8 cellular contexts compared by ENCODE assay signal in the genomic region with DNA sequence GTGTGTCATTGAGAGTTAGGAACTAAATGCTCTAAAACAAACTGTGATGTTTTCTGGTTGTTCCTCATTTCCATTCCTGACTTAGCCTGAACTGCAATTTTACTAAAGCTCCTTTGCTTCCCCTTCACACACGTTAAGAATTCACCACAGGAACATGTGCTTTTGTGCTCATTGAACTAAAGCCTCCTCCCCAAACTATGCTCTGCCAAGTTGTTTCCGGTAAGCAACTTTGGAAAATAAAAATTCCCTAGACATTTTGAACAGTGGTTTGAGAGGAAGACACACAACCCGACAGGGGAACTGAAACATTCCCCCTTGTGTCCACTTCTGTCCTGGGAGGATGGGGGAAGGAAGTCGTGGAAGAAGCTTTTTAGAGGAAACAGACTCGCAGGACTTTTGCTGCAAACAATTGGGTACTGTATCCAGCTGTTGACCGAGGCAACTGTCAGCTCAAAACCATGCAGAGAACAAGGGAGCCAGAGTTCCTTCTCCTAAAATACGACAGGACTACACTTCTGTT.
DNase-seq lines count a peak whose midpoint lies in the region; ATAC-seq, FAIRE-seq and TF ChIP-seq lines count a peak whose summit lies in the region.

No MANE protein-coding gene starts in this region.

- H3K9me3 Mint-ChIP-seq in neural progenitor cell: no peaks in the 10 kb centered on the region
- H3K9me3 Mint-ChIP-seq in CD4-positive, alpha-beta T cell: no peaks in the 10 kb centered on the region
- H3K9me3 Mint-ChIP-seq in naive thymus-derived CD8-positive, alpha-beta T cell: no peaks in the 10 kb centered on the region

- H2AFZ ChIP-seq in neural progenitor cell (replicated peaks): no peak overlapping the region

- peaks cover 58% of the 10 kb centered on the region for H3K79me2 ChIP-seq in neural progenitor cell (ENCODE audit: low read depth)

- intact Hi-C loops in Panc1 (cut with micrococcal nuclease; ENCODE audit: unreplicated experiment): no loop called here
- intact Hi-C loops in esophagus squamous epithelium (cut with DNase I): no loop called here
- intact Hi-C loops in CD4-positive, alpha-beta T cell (cut with DNase I, micrococcal nuclease): loop anchor here in 1 of 2 experiments (10.0 kb wide), 1 partner anchor 54 kb away; no protein-coding TSS in a partner anchor

- 11 to 19% methylated on average over 7 of the region's 7 CpGs for WGBS in esophagus squamous epithelium, 2 donors

- peak overlapping the region; percentile 7 to 17 for H3K4me3 ChIP-seq in Panc1 (ENCODE audit: low read depth in 2 of 2, low read length in 2 of 2)
- H3K4me3 ChIP-seq in esophagus squamous epithelium: peak overlapping the region in 3 of 4 donors; percentile 5 to 39 (median 20)
- H3K4me3 ChIP-seq in neural progenitor cell: peak overlapping the region; percentile 1

- H3K27me3 Mint-ChIP-seq in neural progenitor cell (ENCODE audit: insufficient read depth, low read depth): peaks cover 7% of the 10 kb centered on the region
- H3K27me3 Mint-ChIP-seq in CD4-positive, alpha-beta T cell: no peaks in the 10 kb centered on the region
- H3K27me3 Mint-ChIP-seq in naive thymus-derived CD8-positive, alpha-beta T cell: peaks cover 0 to 29% (median 3%) of the 10 kb centered on the region in 5 donors

- H3K27ac ChIP-seq in Panc1 (ENCODE audit: low read length) (peak overlapping the region; percentile 78), esophagus squamous epithelium (peak overlapping the region; percentile 59 to 83 (median 69)), neural progenitor cell (peak overlapping the region; percentile 96)
- no peak overlapping the region for H3K27ac ChIP-seq in CD4-positive, alpha-beta T cell (ENCODE audit: low read depth, low read length)

- H3K4me1 Mint-ChIP-seq in neural progenitor cell: peaks cover 48% of the 10 kb centered on the region
- H3K4me1 Mint-ChIP-seq in CD4-positive, alpha-beta T cell (ENCODE audit: low read depth): peaks cover 19% of the 10 kb centered on the region
- peaks cover 4 to 39% (median 13%) of the 10 kb centered on the region in 4 donors for H3K4me1 Mint-ChIP-seq in naive thymus-derived CD8-positive, alpha-beta T cell

- no peak for TF ChIP-seq POLR2A in esophagus squamous epithelium (IDR thresholded peaks at IDR 0.05)

- H3K36me3 ChIP-seq in Panc1 (ENCODE audit: control insufficient read depth, insufficient read depth, low read length): no peaks in the 10 kb centered on the region
- H3K36me3 ChIP-seq in esophagus squamous epithelium: no peaks in the 10 kb centered on the region
- no peaks in the 10 kb centered on the region for H3K36me3 ChIP-seq in neural progenitor cell

- peak overlapping the region; percentile 69 for H3K4me2 ChIP-seq in neural progenitor cell

- peak; percentile 61 for ATAC-seq in Panc1
- no peak for ATAC-seq in CD4-positive, alpha-beta T cell (ENCODE audit: poor library complexity)
- no peak for ATAC-seq in naive thymus-derived CD8-positive, alpha-beta T cell

- FAIRE-seq in urothelium cell line (lab: Jason Lieb, UNC): no peak

- H3K9me3 ChIP-seq in Panc1 (ENCODE audit: control insufficient read depth, insufficient read depth, low read depth, low read length) (no peaks in the 10 kb centered on the region), esophagus squamous epithelium (no peaks in the 10 kb centered on the region), neural progenitor cell (ENCODE audit: low read depth) (no peaks in the 10 kb centered on the region)
- H3K9me3 ChIP-seq in CD4-positive, alpha-beta T cell (ENCODE audit: control insufficient read depth, low read length): no peaks in the 10 kb centered on the region

- CTCF ChIA-PET in Panc1 (lab: Charles Lee): no interaction called here
- CTCF ChIA-PET in CD4-positive, alpha-beta T cell (lab: Charles Lee): no interaction called here

- TF ChIP-seq CTCF in Panc1 (IDR thresholded peaks at IDR 0.05) (no peak), esophagus squamous epithelium (IDR thresholded peaks at IDR 0.05) (no peak), neural progenitor cell (IDR thresholded peaks at IDR 0.05) (no peak)
- TF ChIP-seq CTCF in CD4-positive, alpha-beta T cell (IDR thresholded peaks at IDR 0.05): no peak

- H3K27me3 ChIP-seq in Panc1 (ENCODE audit: control insufficient read depth, insufficient read depth, low read length) (no peaks in the 10 kb centered on the region), esophagus squamous epithelium (no peaks in the 10 kb centered on the region), neural progenitor cell (no peaks in the 10 kb centered on the region)
- H3K27me3 ChIP-seq in CD4-positive, alpha-beta T cell (ENCODE audit: control insufficient read depth, insufficient read depth, low read length): no peaks in the 10 kb centered on the region

- peak overlapping the region; percentile 30 for H3K4me3 Mint-ChIP-seq in neural progenitor cell
- H3K4me3 Mint-ChIP-seq in CD4-positive, alpha-beta T cell: no peak overlapping the region
- peak overlapping the region in 4 of 10 donors; percentile 10 to 64 (median 26) for H3K4me3 Mint-ChIP-seq in naive thymus-derived CD8-positive, alpha-beta T cell

- DNase-seq in GM04504 (ENCODE audit: low read depth): peak; percentile 17
- no peak for DNase-seq in Panc1 (ENCODE audit: low read depth, low spot score)
- no peak for DNase-seq in esophagus squamous epithelium (lab: John Stamatoyannopoulos, UW)
- peak; percentile 19 for DNase-seq in neural progenitor cell (ENCODE audit: low spot score)
- DNase-seq in CD4-positive, alpha-beta T cell: no peak
- DNase-seq in naive thymus-derived CD8-positive, alpha-beta T cell: no peak
- no peak for DNase-seq in NCI-H2171 treated with DMSO at 0.1 percent for 48 hours (lab: John Stamatoyannopoulos, UW)
- DNase-seq in urothelium cell line (ENCODE audit: low spot score): no peak

- H3K36me3 Mint-ChIP-seq in neural progenitor cell: no peaks in the 10 kb centered on the region
- no peaks in the 10 kb centered on the region for H3K36me3 Mint-ChIP-seq in CD4-positive, alpha-beta T cell (ENCODE audit: low read depth)
- H3K36me3 Mint-ChIP-seq in naive thymus-derived CD8-positive, alpha-beta T cell: peaks cover 0 to 3% (median 0%) of the 10 kb centered on the region in 3 donors

- in situ Hi-C loops in Panc1 (cut with HindIII; ENCODE audit: low pct_unique_long_range_greater_than_20kb, low sequenced_read_pairs): no loop called here

- peaks cover 23% of the 10 kb centered on the region for H3K4me1 ChIP-seq in Panc1 (ENCODE audit: control insufficient read depth, insufficient read depth, low read length)
- H3K4me1 ChIP-seq in esophagus squamous epithelium: peaks cover 31 to 88% (median 47%) of the 10 kb centered on the region in 3 donors
- H3K4me1 ChIP-seq in neural progenitor cell: peaks cover 52% of the 10 kb centered on the region

- peak overlapping the region; percentile 95 for H3K27ac Mint-ChIP-seq in neural progenitor cell
- H3K27ac Mint-ChIP-seq in CD4-positive, alpha-beta T cell: no peak overlapping the region
- H3K27ac Mint-ChIP-seq in naive thymus-derived CD8-positive, alpha-beta T cell: peak overlapping the region in 2 of 10 donors; percentile 46 to 61

- BruUV-seq in Panc1 (replicated peaks; lab: Mats Ljungman, UMichigan): no TSS peak

- POLR2A ChIA-PET in Panc1 (lab: Charles Lee): no interaction called here
- POLR2A ChIA-PET in CD4-positive, alpha-beta T cell (lab: Charles Lee): no interaction called here
- POLR2A ChIA-PET in naive thymus-derived CD8-positive, alpha-beta T cell (lab: Charles Lee): no interaction called here

- H3F3A ChIP-seq in neural progenitor cell (ENCODE audit: low read depth): peaks cover 43% of the 10 kb centered on the region

- H3K9ac ChIP-seq in neural progenitor cell: no peak overlapping the region

- no peaks in the 10 kb centered on the region for H4K20me1 ChIP-seq in neural progenitor cell (ENCODE audit: low read depth)

Comparison
In these comparisons a context has a peak if more than half of its experiments do, and no peak if none do; other contexts are left out.
1. DNase-seq: peak in GM04504 (single experiment) and neural progenitor cell (single experiment); none in Panc1 (single experiment), esophagus squamous epithelium (single experiment), CD4-positive, alpha-beta T cell (0 of 10), naive thymus-derived CD8-positive, alpha-beta T cell (0 of 10), NCI-H2171 treated with DMSO at 0.1 percent for 48 hours (single experiment) and urothelium cell line (single experiment).
2. Peak in every context shown above with its lines, with median percentiles within 50 percentile points of each other: H3K4me3 ChIP-seq.